Comparison of ENCODE assay signal across 9 cellular contexts in the genomic region with DNA sequence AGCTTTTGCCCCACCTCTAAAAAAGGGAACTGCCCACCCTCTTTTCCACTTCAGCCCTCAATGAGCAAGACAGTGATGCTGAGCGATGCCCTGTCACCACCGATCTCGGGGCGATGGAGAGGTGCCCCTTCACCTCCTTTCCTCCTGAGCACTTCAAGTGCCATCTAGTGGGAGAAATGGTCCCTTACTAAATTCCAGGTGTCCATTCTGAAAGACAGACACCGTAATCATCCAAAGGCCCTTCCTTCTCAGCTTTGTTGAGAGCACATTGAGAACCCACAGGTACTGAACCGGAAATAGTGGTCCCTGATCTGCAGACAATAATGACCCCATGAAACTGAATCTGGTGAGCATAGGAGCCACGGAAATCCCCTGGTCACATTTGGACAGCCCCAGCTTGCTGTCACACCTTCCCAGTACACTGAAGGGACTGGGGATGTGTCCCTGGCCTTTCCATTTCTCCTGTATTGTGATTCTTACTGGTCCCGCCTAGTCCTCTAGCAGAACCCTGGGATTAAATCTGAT. TPM values are rescaled to one million over a fixed set of nuclear protein-coding genes. Genes with fewer than 3 reads are reported as not detected.
DNase-seq lines count a peak whose midpoint lies in the region; ATAC-seq and TF ChIP-seq lines count a peak whose summit lies in the region.
"Had no signal": no experiment of that assay in that cellular context is flagged by ENCODE, and none has a peak within 500 bp of the region (broad histone marks: within the 10 kb centered on the region; RNA-seq: fewer than 3 reads in every experiment).

No MANE protein-coding gene starts in this region.

- H3K27me3 ChIP-seq in HL-60 (ENCODE audit: insufficient read depth, poor library complexity, severe bottlenecking) = no peaks in the 10 kb centered on the region

- DNase-seq in SIG-M5 treated with dmso at 0.1 percent for 504 hours (lab: John Stamatoyannopoulos, UW; ENCODE audit: unreplicated experiment) = peak; percentile 17
- DNase-seq in SIG-M5 (lab: John Stamatoyannopoulos, UW) = no peak
- peak in 1 of 2 experiments; percentile 17 for DNase-seq in HL-60 (ENCODE audit: low read depth in 1 of 2, low spot score in 1 of 2)
- peak; percentile 47 for DNase-seq in SW480 (ENCODE audit: low spot score)
- peak; percentile 75 for DNase-seq in cerebellum (ENCODE audit: low spot score)
- DNase-seq in midbrain (lab: John Stamatoyannopoulos, UW) = peak; percentile 77
- DNase-seq in middle frontal gyrus (ENCODE audit: extremely low spot score, low spot score) = no peak

- no peak overlapping the region for H3K27ac ChIP-seq in HL-60 (replicated peaks)
- H3K27ac ChIP-seq: epithelial cell of prostate had no signal

- peak; percentile 49 for TF ChIP-seq CTCF in HL-60 (IDR thresholded peaks at IDR 0.05; ENCODE audit: insufficient read depth, low read length)

- peak; percentile 67 for ATAC-seq in GM21576 (IDR thresholded peaks at IDR 0.05; ENCODE audit: unreplicated experiment)

- no peak overlapping the region for H3K4me3 ChIP-seq in HL-60 (replicated peaks; ENCODE audit: insufficient read depth, low read length)

RNA-seq across cellular contexts. Expression of a gene that starts 38.5 kb away (rescaled TPM):
- total RNA-seq in cerebellum = 8.3 TPM

RNA-seq across cellular contexts. Expression of a gene that starts 54.6 kb away (rescaled TPM):
- 13.9 TPM for total RNA-seq in cerebellum

Comparison
In these comparisons a context has a peak if more than half of its experiments do, and no peak if none do; other contexts are left out.
1. DNase-seq: peak in SIG-M5 treated with dmso at 0.1 percent for 504 hours (single experiment), SW480 (single experiment), cerebellum (single experiment) and midbrain (single experiment); none in SIG-M5 (single experiment) and middle frontal gyrus (single experiment).